In genomic region chr10:58892039-58892665, GRCh38 we compare ENCODE assay signal across 17 cellular contexts.
DNase-seq lines count a peak whose midpoint lies in the region; ATAC-seq and TF ChIP-seq lines count a peak whose summit lies in the region.
"Had no signal": no experiment of that assay in that cellular context is flagged by ENCODE, and none has a peak within 500 bp of the region (broad histone marks: within the 10 kb centered on the region; RNA-seq: fewer than 3 reads in every experiment).

No MANE protein-coding gene starts in this region.

- H3K9me3 ChIP-seq in HAP-1 (no peaks in the 10 kb centered on the region), mesenchymal stem cell (ENCODE audit: control insufficient read depth, low read length) (no peaks in the 10 kb centered on the region)
- H3K9me3 ChIP-seq: breast epithelium, esophagus squamous epithelium, sigmoid colon had no signal

- H2BK15ac ChIP-seq in mesenchymal stem cell (ENCODE audit: low read depth, poor library complexity, severe bottlenecking), result no peak overlapping the region

- no peak overlapping the region for H3K9ac ChIP-seq in mesenchymal stem cell (ENCODE audit: low read length)

- H3K79me2 ChIP-seq in ACC112 (ENCODE audit: control insufficient read depth, insufficient read depth, low read length, unreplicated experiment), result no peaks in the 10 kb centered on the region

- no peak overlapping the region for H4K8ac ChIP-seq in mesenchymal stem cell (ENCODE audit: low read length)

- no peak for ATAC-seq in SK-N-SH treated with all-trans-retinoic acid at 6 μM for 48 hours
- ATAC-seq in activated naive CD4-positive, alpha-beta T cell treated with anti-CD3 and anti-CD28 coated beads, Interleukin-2, amount 50 U/mL, for 72 hours, result no peak

- no peak overlapping the region for H3K23ac ChIP-seq in mesenchymal stem cell (ENCODE audit: low read length in 2 of 2)

- no CpG with 5 or more reads among the region's 3 CpGs for WGBS in mesenchymal stem cell

- H3K27me3 ChIP-seq in ACC112 (ENCODE audit: insufficient read depth, low read length) (no peaks in the 10 kb centered on the region), HAP-1 (ENCODE audit: low read depth) (no peaks in the 10 kb centered on the region), mesenchymal stem cell (ENCODE audit: control insufficient read depth in 1 of 2, insufficient read depth in 1 of 2, low read length in 2 of 2) (no peaks in the 10 kb centered on the region)
- H3K27me3 ChIP-seq: breast epithelium, esophagus squamous epithelium, sigmoid colon had no signal

- H3K4me2 ChIP-seq in mesenchymal stem cell (ENCODE audit: low read length, poor library complexity, severe bottlenecking), result no peak overlapping the region

- H3K4ac ChIP-seq in mesenchymal stem cell (ENCODE audit: low read depth in 1 of 2, low read length in 2 of 2), result no peak overlapping the region

- H3K27ac Mint-ChIP-seq in activated naive CD4-positive, alpha-beta T cell treated with anti-CD3 and anti-CD28 coated beads, Interleukin-2, amount 50 U/mL, for 72 hours, result no peak overlapping the region
- H3K27ac Mint-ChIP-seq: activated CD4-positive, alpha-beta T cell treated with anti-CD3 and anti-CD28 coated beads, Interleukin-2, amount 10 ng/mL, durations not matched to agents 7 days and 5 days; activated naive CD4-positive, alpha-beta T cell treated with anti-CD3 and anti-CD28 coated beads, Interleukin-2, amount 10 ng/mL, durations not matched to agents 7 days and 5 days; CD8-positive, alpha-beta memory T cell had no signal

- no peak overlapping the region for H2BK120ac ChIP-seq in mesenchymal stem cell (ENCODE audit: low read depth, low read length)

- peaks cover 14% of the 10 kb centered on the region for H3K4me1 ChIP-seq in ACC112 (ENCODE audit: control insufficient read depth, insufficient read depth, low read length, unreplicated experiment)
- peaks cover 12% of the 10 kb centered on the region for H3K4me1 ChIP-seq in HAP-1
- no peaks in the 10 kb centered on the region for H3K4me1 ChIP-seq in mesenchymal stem cell (ENCODE audit: control insufficient read depth, insufficient read depth, low read depth, low read length)
- H3K4me1 ChIP-seq: breast epithelium, esophagus squamous epithelium had no signal

- no peak for TF ChIP-seq CTCF in astrocyte of the cerebellum (IDR thresholded peaks at IDR 0.05; ENCODE audit: low read depth, low read length, missing control alignments)

- H3K27ac ChIP-seq in ACC112 (ENCODE audit: low read depth, low read length) (no peak overlapping the region), mesenchymal stem cell (ENCODE audit: low read length, poor library complexity, severe bottlenecking) (no peak overlapping the region)
- H3K27ac ChIP-seq: breast epithelium, esophagus squamous epithelium, sigmoid colon had no signal

- no peak overlapping the region for H2BK12ac ChIP-seq in mesenchymal stem cell (ENCODE audit: low read length in 2 of 2)

- peak; percentile 57 to 72 for DNase-seq in HAP-1 (ENCODE audit: low spot score in 2 of 2)
- DNase-seq in astrocyte of the cerebellum (ENCODE audit: low read depth), result peak; percentile 24
- peak; percentile 3 for DNase-seq in mesenchymal stem cell
- DNase-seq in NCI-H82 treated with DMSO at 0.1 percent for 48 hours (lab: John Stamatoyannopoulos, UW; ENCODE audit: unreplicated experiment), result no peak
- no peak for DNase-seq in activated naive CD4-positive, alpha-beta T cell treated with anti-CD3 and anti-CD28 coated beads, Interleukin-2, amount 50 U/mL, for 72 hours (ENCODE audit: low spot score in 2 of 2)
- DNase-seq in retina, result no peak
- DNase-seq: activated CD4-positive, alpha-beta T cell treated with anti-CD3 and anti-CD28 coated beads, Interleukin-2, amount 10 ng/mL, durations not matched to agents 7 days and 5 days; activated naive CD4-positive, alpha-beta T cell treated with anti-CD3 and anti-CD28 coated beads, Interleukin-2, amount 10 ng/mL, durations not matched to agents 7 days and 5 days; CD8-positive, alpha-beta memory T cell; esophagus squamous epithelium; hippocampal formation; kidney; NCI-H1436; sigmoid colon had no signal

- no peak overlapping the region for H3K14ac ChIP-seq in mesenchymal stem cell (ENCODE audit: low read length in 2 of 2)

- no peak overlapping the region for H2AK5ac ChIP-seq in mesenchymal stem cell (ENCODE audit: low read length, severe bottlenecking)

- H4K91ac ChIP-seq in mesenchymal stem cell (ENCODE audit: low read length), result no peak overlapping the region

- peaks cover 4% of the 10 kb centered on the region in 2 donors for H3K9me3 Mint-ChIP-seq in activated naive CD4-positive, alpha-beta T cell treated with anti-CD3 and anti-CD28 coated beads, Interleukin-2, amount 50 U/mL, for 72 hours
- H3K9me3 Mint-ChIP-seq: activated CD4-positive, alpha-beta T cell treated with anti-CD3 and anti-CD28 coated beads, Interleukin-2, amount 10 ng/mL, durations not matched to agents 7 days and 5 days; activated naive CD4-positive, alpha-beta T cell treated with anti-CD3 and anti-CD28 coated beads, Interleukin-2, amount 10 ng/mL, durations not matched to agents 7 days and 5 days; CD8-positive, alpha-beta memory T cell had no signal

- in situ Hi-C loops in HAP-1 (cut with MboI; ENCODE audit: low sequenced_read_pairs) (no loop called here), astrocyte of the cerebellum (cut with HindIII; ENCODE audit: low sequenced_read_pairs) (no loop called here)

- no peak overlapping the region for H3K4me3 ChIP-seq in ACC112 (ENCODE audit: low read depth, low read length)
- no peak overlapping the region for H3K4me3 ChIP-seq in HAP-1
- H3K4me3 ChIP-seq in astrocyte of the cerebellum (ENCODE audit: low read depth, low read length), result no peak overlapping the region
- no peak overlapping the region for H3K4me3 ChIP-seq in mesenchymal stem cell (ENCODE audit: insufficient read depth in 1 of 2, low read depth in 1 of 2, low read length in 2 of 2)
- H3K4me3 ChIP-seq: breast epithelium, esophagus squamous epithelium, sigmoid colon had no signal

- H3K36me3 Mint-ChIP-seq in activated naive CD4-positive, alpha-beta T cell treated with anti-CD3 and anti-CD28 coated beads, Interleukin-2, amount 50 U/mL, for 72 hours, result no peaks in the 10 kb centered on the region
- H3K36me3 Mint-ChIP-seq: activated naive CD4-positive, alpha-beta T cell treated with anti-CD3 and anti-CD28 coated beads, Interleukin-2, amount 10 ng/mL, durations not matched to agents 7 days and 5 days; CD8-positive, alpha-beta memory T cell had no signal

- no peak overlapping the region for H2BK5ac ChIP-seq in mesenchymal stem cell (ENCODE audit: low read depth, low read length, poor library complexity, severe bottlenecking)

- no peak overlapping the region for H3K18ac ChIP-seq in mesenchymal stem cell (ENCODE audit: low read depth in 1 of 2, low read length in 2 of 2)

- H3K79me1 ChIP-seq in mesenchymal stem cell (replicated peaks; ENCODE audit: low read length, poor library complexity, severe bottlenecking), result no peaks in the 10 kb centered on the region

- H2AFZ ChIP-seq in ACC112 (ENCODE audit: low read length, unreplicated experiment), result peak overlapping the region; percentile 25
- no peak overlapping the region for H2AFZ ChIP-seq in mesenchymal stem cell (ENCODE audit: low read depth, low read length)

- no peaks in the 10 kb centered on the region for H3K36me3 ChIP-seq in ACC112 (ENCODE audit: insufficient read depth, low read length)
- no peaks in the 10 kb centered on the region for H3K36me3 ChIP-seq in HAP-1 (replicated peaks)
- no peaks in the 10 kb centered on the region for H3K36me3 ChIP-seq in mesenchymal stem cell (ENCODE audit: control insufficient read depth in 1 of 2, insufficient read depth in 2 of 2, low read depth in 1 of 2, low read length in 2 of 2)
- H3K36me3 ChIP-seq: breast epithelium, esophagus squamous epithelium, sigmoid colon had no signal

TF ChIP-seq in SK-N-SH treated with all-trans-retinoic acid at 6 μM for 48 hours, 23 proteins besides CTCF, POLR2A, EP300 and RAD21:
- TF ChIP-seq ZNF565 (CRISPR knock-in tag; conservative IDR thresholded peaks at IDR 0.05; ENCODE audit: low read depth) (no peak), CSDC2 (CRISPR knock-in tag; IDR thresholded peaks at IDR 0.05) (no peak), RARB (CRISPR knock-in tag; IDR thresholded peaks at IDR 0.05) (no peak), ZNF8 (CRISPR knock-in tag; IDR thresholded peaks at IDR 0.05) (no peak), ZNF70 (CRISPR knock-in tag; IDR thresholded peaks at IDR 0.05) (no peak), TOX (CRISPR knock-in tag; IDR thresholded peaks at IDR 0.05; ENCODE audit: borderline replicate concordance) (no peak), CSRNP3 (CRISPR knock-in tag; IDR thresholded peaks at IDR 0.05) (no peak), ZC3H10 (CRISPR knock-in tag; IDR thresholded peaks at IDR 0.05) (no peak)

Comparison
In these comparisons a context has a peak if more than half of its experiments do, and no peak if none do; other contexts are left out.
1. DNase-seq: peak in HAP-1 (2 of 2), astrocyte of the cerebellum (single experiment) and mesenchymal stem cell (single experiment); none in NCI-H82 treated with DMSO at 0.1 percent for 48 hours (single experiment), activated naive CD4-positive, alpha-beta T cell treated with anti-CD3 and anti-CD28 coated beads, Interleukin-2, amount 50 U/mL, for 72 hours (0 of 2) and retina (single experiment).